16 cellular contexts compared by ENCODE assay signal in genomic region chr5:6475626-6476312, GRCh38. TPM values are rescaled to one million over a fixed set of nuclear protein-coding genes. Genes with fewer than 3 reads are reported as not detected.
DNase-seq lines count a peak whose midpoint lies in the region; TF ChIP-seq lines count a peak whose summit lies in the region.
"Had no signal": no experiment of that assay in that cellular context is flagged by ENCODE, and none has a peak within 500 bp of the region (broad histone marks: within the 10 kb centered on the region; RNA-seq: fewer than 3 reads in every experiment).

No MANE protein-coding gene starts in this region.

- H3K79me2 ChIP-seq in neural progenitor cell (ENCODE audit: low read depth) (no peaks in the 10 kb centered on the region), hepatocyte (no peaks in the 10 kb centered on the region)

- no peak overlapping the region for H3K27ac ChIP-seq in neural progenitor cell
- no peak overlapping the region for H3K27ac ChIP-seq in esophagus squamous epithelium
- H3K27ac ChIP-seq in hepatocyte: no peak overlapping the region
- H3K27ac ChIP-seq: A549 had no signal

- 42 to 67% methylated on average over 5 to 7 of the region's 9 CpGs for WGBS in esophagus squamous epithelium, 2 donors
- WGBS in hepatocyte (ENCODE audit: low lambda C conversion rate, missing lambda C conversion rate): 59% methylated on average over 6 of the region's 9 CpGs

- H4K20me1 ChIP-seq in neural progenitor cell (ENCODE audit: low read depth) (no peaks in the 10 kb centered on the region), hepatocyte (ENCODE audit: insufficient read depth, poor library complexity, severe bottlenecking) (no peaks in the 10 kb centered on the region)

- H3K27me3 Mint-ChIP-seq in neural progenitor cell (ENCODE audit: insufficient read depth, low read depth): peaks cover 2% of the 10 kb centered on the region

- no peaks in the 10 kb centered on the region for H3K4me1 ChIP-seq in neural progenitor cell
- no peaks in the 10 kb centered on the region for H3K4me1 ChIP-seq in esophagus squamous epithelium
- H3K4me1 ChIP-seq in hepatocyte (ENCODE audit: insufficient read depth): no peaks in the 10 kb centered on the region

- H3K9me3 ChIP-seq in neural progenitor cell (ENCODE audit: low read depth) (no peaks in the 10 kb centered on the region), esophagus squamous epithelium (no peaks in the 10 kb centered on the region), hepatocyte (ENCODE audit: low read depth) (no peaks in the 10 kb centered on the region)
- H3K9me3 ChIP-seq: A549 had no signal

- H3K4me2 ChIP-seq in neural progenitor cell (no peak overlapping the region), hepatocyte (no peak overlapping the region)
- H3K4me2 ChIP-seq: A549 had no signal

- H2AFZ ChIP-seq in neural progenitor cell (replicated peaks) (no peak overlapping the region), hepatocyte (no peak overlapping the region)

- H3K9ac ChIP-seq in neural progenitor cell: no peak overlapping the region

- H3K27ac Mint-ChIP-seq in neural progenitor cell: no peak overlapping the region
- H3K27ac Mint-ChIP-seq: activated naive CD8-positive, alpha-beta T cell; CD4-positive, alpha-beta memory T cell; natural killer cell treated with Interleukin-12 subunit alpha and Interleukin-12 subunit beta and Interleukin-15 and Interleukin-18, amount 100 ng/mL, for 72 hours had no signal

- H3K4me3 ChIP-seq in neural progenitor cell: no peak overlapping the region
- H3K4me3 ChIP-seq in esophagus squamous epithelium: no peak overlapping the region
- H3K4me3 ChIP-seq in hepatocyte: no peak overlapping the region
- H3K4me3 ChIP-seq: A549, lung had no signal

- no peak overlapping the region for H3K4me3 Mint-ChIP-seq in neural progenitor cell
- H3K4me3 Mint-ChIP-seq: activated naive CD8-positive, alpha-beta T cell; CD4-positive, alpha-beta memory T cell; natural killer cell treated with Interleukin-12 subunit alpha and Interleukin-12 subunit beta and Interleukin-15 and Interleukin-18, amount 100 ng/mL, for 72 hours had no signal

- H3K27me3 ChIP-seq in neural progenitor cell: no peaks in the 10 kb centered on the region
- no peaks in the 10 kb centered on the region for H3K27me3 ChIP-seq in esophagus squamous epithelium
- no peaks in the 10 kb centered on the region for H3K27me3 ChIP-seq in hepatocyte

- no peaks in the 10 kb centered on the region for H3K9me2 ChIP-seq in hepatocyte (replicated peaks; ENCODE audit: insufficient read depth)

- H3F3A ChIP-seq in neural progenitor cell (ENCODE audit: low read depth): no peaks in the 10 kb centered on the region

- no peaks in the 10 kb centered on the region for H3K36me3 Mint-ChIP-seq in neural progenitor cell
- H3K36me3 Mint-ChIP-seq: CD4-positive, alpha-beta memory T cell; natural killer cell treated with Interleukin-12 subunit alpha and Interleukin-12 subunit beta and Interleukin-15 and Interleukin-18, amount 100 ng/mL, for 72 hours had no signal

- H3K36me3 ChIP-seq in neural progenitor cell: no peaks in the 10 kb centered on the region
- no peaks in the 10 kb centered on the region for H3K36me3 ChIP-seq in esophagus squamous epithelium
- H3K36me3 ChIP-seq in hepatocyte (replicated peaks; ENCODE audit: insufficient read depth, low read depth): no peaks in the 10 kb centered on the region

- no peak for TF ChIP-seq POLR2A in esophagus squamous epithelium (IDR thresholded peaks at IDR 0.05)

- H3K4me1 Mint-ChIP-seq in neural progenitor cell: no peaks in the 10 kb centered on the region
- H3K4me1 Mint-ChIP-seq: CD4-positive, alpha-beta memory T cell had no signal

- DNase-seq in NCI-H146 (lab: John Stamatoyannopoulos, UW): peak; percentile 57
- no peak for DNase-seq in NCI-H146 treated with DMSO at 0.1 percent for 48 hours (lab: John Stamatoyannopoulos, UW; ENCODE audit: unreplicated experiment)
- DNase-seq in NCI-H1105 treated with DMSO at 0.1 percent for 48 hours (lab: John Stamatoyannopoulos, UW): peak; percentile 7
- peak; percentile 23 for DNase-seq in SW480 (ENCODE audit: low spot score)
- DNase-seq in neural progenitor cell (ENCODE audit: low spot score): peak; percentile 63
- DNase-seq in NCI-H1048 (lab: John Stamatoyannopoulos, UW): no peak
- DNase-seq in esophagus squamous epithelium (lab: John Stamatoyannopoulos, UW): no peak
- no peak for DNase-seq in hepatocyte (ENCODE audit: low spot score)
- DNase-seq: CD4-positive, alpha-beta memory T cell; effector CD8-positive, alpha-beta T cell; NCI-H2171 treated with DMSO at 0.1 percent for 48 hours had no signal

- H3K9me3 Mint-ChIP-seq in neural progenitor cell: no peaks in the 10 kb centered on the region
- H3K9me3 Mint-ChIP-seq: natural killer cell treated with Interleukin-12 subunit alpha and Interleukin-12 subunit beta and Interleukin-15 and Interleukin-18, amount 100 ng/mL, for 72 hours had no signal

- intact Hi-C loops in esophagus squamous epithelium (cut with DNase I): no loop called here

- no peak for TF ChIP-seq CTCF in neural progenitor cell (IDR thresholded peaks at IDR 0.05)
- TF ChIP-seq CTCF in esophagus squamous epithelium (IDR thresholded peaks at IDR 0.05): no peak
- TF ChIP-seq CTCF in hepatocyte (IDR thresholded peaks at IDR 0.05; ENCODE audit: poor library complexity): no peak

RNA-seq across cellular contexts. Expression of gene UBE2QL1, which starts 27.1 kb away (rescaled TPM):
- total RNA-seq in neural progenitor cell (ENCODE audit: low replicate concordance) (0.30 and 0.62 TPM in 2 replicates), esophagus squamous epithelium (1 to 10 TPM in 1 of 4 donors, under 1 TPM in 3; 0.27 to 1.5 (median 0.33) TPM), hepatocyte (0.17 and 0.36 TPM in 2 replicates)
- polyA plus RNA-seq in hepatocyte: 0.33 TPM in 1 of 2 replicates, not detected in the other
- total RNA-seq: bronchial epithelial cell; CD4-positive, alpha-beta memory T cell; natural killer cell treated with Interleukin-12 subunit alpha and Interleukin-12 subunit beta and Interleukin-15 and Interleukin-18, amount 100 ng/mL, for 72 hours had no signal
- polyA plus RNA-seq: CD4-positive, alpha-beta memory T cell had no signal

Comparison
In these comparisons a context has a peak if more than half of its experiments do, and no peak if none do; other contexts are left out.
1. DNase-seq: peak in NCI-H146 (single experiment), NCI-H1105 treated with DMSO at 0.1 percent for 48 hours (single experiment), SW480 (single experiment) and neural progenitor cell (single experiment); none in NCI-H146 treated with DMSO at 0.1 percent for 48 hours (single experiment), NCI-H1048 (single experiment), esophagus squamous epithelium (single experiment) and hepatocyte (single experiment).